ENCODE assay signal across 9 cellular contexts in genomic region chr22:46578824-46579561, GRCh38. TPM values are rescaled to one million over a fixed set of nuclear protein-coding genes. Genes with fewer than 3 reads are reported as not detected.
A peak's percentile ranks its signal among the peaks of the same experiment; 100 is the strongest.
DNase-seq lines count a peak whose midpoint lies in the region; ATAC-seq and TF ChIP-seq lines count a peak whose summit lies in the region.
"Had no signal": no experiment of that assay in that cellular context is flagged by ENCODE, and none has a peak within 500 bp of the region (broad histone marks: within the 10 kb centered on the region; RNA-seq: fewer than 3 reads in every experiment).

No MANE protein-coding gene starts in this region.

- H3K36me3 ChIP-seq in sigmoid colon (no peaks in the 10 kb centered on the region), Karpas-422 (ENCODE audit: insufficient read depth, low read length) (no peaks in the 10 kb centered on the region)

- H3K9me2 ChIP-seq in Karpas-422 (replicated peaks; ENCODE audit: insufficient read depth, low read length): no peaks in the 10 kb centered on the region

- POLR2A ChIA-PET in activated CD8-positive, alpha-beta T cell treated with anti-CD3 and anti-CD28 coated beads, Interleukin-2, amount 10 ng/mL, durations not matched to agents 7 days and 5 days (lab: Charles Lee): interaction anchor here (1.5 kb wide), 1 partner anchor 13 kb away, joined by 3 read pairs; no protein-coding TSS in a partner anchor

- no peaks in the 10 kb centered on the region for H3K27me3 ChIP-seq in sigmoid colon
- no peaks in the 10 kb centered on the region for H3K27me3 ChIP-seq in Karpas-422 (ENCODE audit: low read length)

- H3K27me3 Mint-ChIP-seq in activated CD8-positive, alpha-beta T cell treated with anti-CD3 and anti-CD28 coated beads, Interleukin-2, amount 10 ng/mL, durations not matched to agents 7 days and 5 days (ENCODE audit: low read depth): no peaks in the 10 kb centered on the region

- no peak for ATAC-seq in activated CD8-positive, alpha-beta T cell treated with anti-CD3 and anti-CD28 coated beads, Interleukin-2, amount 10 ng/mL, durations not matched to agents 7 days and 5 days
- peak; percentile 65 for ATAC-seq in Right ventricle myocardium superior (ENCODE audit: poor library complexity)

- CTCF ChIA-PET in activated CD8-positive, alpha-beta T cell treated with anti-CD3 and anti-CD28 coated beads, Interleukin-2, amount 10 ng/mL, durations not matched to agents 7 days and 5 days (lab: Charles Lee): no interaction called here

- H3K4me2 ChIP-seq in Karpas-422 (ENCODE audit: low read depth, low read length, poor library complexity, severe bottlenecking): no peak overlapping the region

- no peak for TF ChIP-seq EP300 in sigmoid colon (IDR thresholded peaks at IDR 0.05)

- intact Hi-C loops in Right ventricle myocardium superior (cut with DNase I) (no loop called here), sigmoid colon (cut with DNase I) (no loop called here)

- peaks cover 28% of the 10 kb centered on the region; the same call in 1 of the 2 replicates for H4K20me1 ChIP-seq in Karpas-422 (ENCODE audit: insufficient read depth, low read depth, low read length)

- H3K27ac Mint-ChIP-seq in activated CD8-positive, alpha-beta T cell treated with anti-CD3 and anti-CD28 coated beads, Interleukin-2, amount 10 ng/mL, durations not matched to agents 7 days and 5 days: peak overlapping the region; percentile 66

- TF ChIP-seq POLR2A in sigmoid colon (IDR thresholded peaks at IDR 0.05): no peak

- DNase-seq in ELF-1 (ENCODE audit: low read depth, low spot score) (peak; percentile 76), Right ventricle myocardium superior (peak; percentile 81), sigmoid colon (peak; percentile 81), Karpas-422 (no peak), DMS 273 treated with DMSO at 0.1 percent for 48 hours (lab: John Stamatoyannopoulos, UW) (no peak), retina (no peak)
- no peak for DNase-seq in activated CD8-positive, alpha-beta T cell treated with anti-CD3 and anti-CD28 coated beads, Interleukin-2, amount 10 ng/mL, durations not matched to agents 7 days and 5 days
- no peak for DNase-seq in activated CD4-positive, CD25-positive, alpha-beta regulatory T cell treated with anti-CD3 and anti-CD28 coated beads, Interleukin-2, amount 50 U/mL, for 72 hours
- DNase-seq: NCI-H446 had no signal

- peaks cover 58% of the 10 kb centered on the region for H3K4me1 Mint-ChIP-seq in activated CD8-positive, alpha-beta T cell treated with anti-CD3 and anti-CD28 coated beads, Interleukin-2, amount 10 ng/mL, durations not matched to agents 7 days and 5 days (ENCODE audit: low read depth)

- no peak overlapping the region for H3K9ac ChIP-seq in Karpas-422 (ENCODE audit: low read length)

- H3K4me3 ChIP-seq in sigmoid colon (peak overlapping the region in 2 of 4 donors; percentile 71 to 82), Karpas-422 (ENCODE audit: low read length) (no peak overlapping the region)

- H2AFZ ChIP-seq in Karpas-422 (ENCODE audit: low read length): no peak overlapping the region

- H3K36me3 Mint-ChIP-seq in activated CD8-positive, alpha-beta T cell treated with anti-CD3 and anti-CD28 coated beads, Interleukin-2, amount 10 ng/mL, durations not matched to agents 7 days and 5 days (ENCODE audit: low read depth): peaks cover 2% of the 10 kb centered on the region

- H3K9me3 ChIP-seq in sigmoid colon (no peaks in the 10 kb centered on the region), Karpas-422 (ENCODE audit: low read length) (no peaks in the 10 kb centered on the region)

- H3K27ac ChIP-seq in sigmoid colon (peak overlapping the region; percentile 41 to 72 (median 68)), Karpas-422 (ENCODE audit: low read length) (no peak overlapping the region)

- H3K9me3 Mint-ChIP-seq in activated CD8-positive, alpha-beta T cell treated with anti-CD3 and anti-CD28 coated beads, Interleukin-2, amount 10 ng/mL, durations not matched to agents 7 days and 5 days (ENCODE audit: insufficient read depth): no peaks in the 10 kb centered on the region

- H3K4me3 Mint-ChIP-seq in activated CD8-positive, alpha-beta T cell treated with anti-CD3 and anti-CD28 coated beads, Interleukin-2, amount 10 ng/mL, durations not matched to agents 7 days and 5 days: peak overlapping the region; percentile 89

- H3K4me1 ChIP-seq in sigmoid colon (peaks cover 0 to 36% (median 27%) of the 10 kb centered on the region in 4 donors), Karpas-422 (ENCODE audit: low read length) (peaks cover 35% of the 10 kb centered on the region)

- H3K79me2 ChIP-seq in Karpas-422 (ENCODE audit: low read length): no peaks in the 10 kb centered on the region

- TF ChIP-seq CTCF in sigmoid colon (IDR thresholded peaks at IDR 0.05): no peak

- WGBS in sigmoid colon, 2 donors: 20 to 55% methylated on average over 15 of the region's 15 CpGs

RNA-seq across cellular contexts. Expression of gene GRAMD4, which starts 41.2 kb away (rescaled TPM):
- 10 to 100 TPM; 41.2 to 42.1 TPM for total RNA-seq in activated CD8-positive, alpha-beta T cell treated with anti-CD3 and anti-CD28 coated beads, Interleukin-2, amount 10 ng/mL, durations not matched to agents 7 days and 5 days
- total RNA-seq in Right ventricle myocardium superior (80.7 TPM), sigmoid colon (10 to 100 TPM; 11.6 to 46.2 (median 18.4) TPM)
- 10 to 100 TPM; 22.8 to 57.2 (median 28.9) TPM for polyA plus RNA-seq in sigmoid colon
- 29.0 and 43.1 TPM in 2 replicates for total RNA-seq in Karpas-422 (2014; rRNA removed; shearing (Covaris generic); ENCODE audit: low replicate concordance)

RNA-seq across cellular contexts. Expression of gene CELSR1, which starts 41.6 kb away (rescaled TPM):
- under 1 TPM in 1 of 2 experiments, not detected in 1; 0.08 TPM for total RNA-seq in activated CD8-positive, alpha-beta T cell treated with anti-CD3 and anti-CD28 coated beads, Interleukin-2, amount 10 ng/mL, durations not matched to agents 7 days and 5 days
- 7.6 TPM for total RNA-seq in Right ventricle myocardium superior
- 1 to 10 TPM in 2 of 4 donors, under 1 TPM in 2; 0.81 to 2.5 (median 1.5) TPM for total RNA-seq in sigmoid colon
- 1 to 10 TPM in 1 of 3 donors, under 1 TPM in 2; 0.23 to 5.0 (median 0.60) TPM for polyA plus RNA-seq in sigmoid colon
- 0.11 and 0.51 TPM in 2 replicates for total RNA-seq in Karpas-422 (2014; rRNA removed; shearing (Covaris generic); ENCODE audit: low replicate concordance)

Comparison
In these comparisons a context has a peak if more than half of its experiments do, and no peak if none do; other contexts are left out.
1. DNase-seq: peak in ELF-1 (single experiment), Right ventricle myocardium superior (single experiment) and sigmoid colon (single experiment); none in activated CD8-positive, alpha-beta T cell treated with anti-CD3 and anti-CD28 coated beads, Interleukin-2, amount 10 ng/mL, durations not matched to agents 7 days and 5 days (single experiment), Karpas-422 (single experiment), activated CD4-positive, CD25-positive, alpha-beta regulatory T cell treated with anti-CD3 and anti-CD28 coated beads, Interleukin-2, amount 50 U/mL, for 72 hours (single experiment), DMS 273 treated with DMSO at 0.1 percent for 48 hours (single experiment) and retina (single experiment).